In the genomic region with DNA sequence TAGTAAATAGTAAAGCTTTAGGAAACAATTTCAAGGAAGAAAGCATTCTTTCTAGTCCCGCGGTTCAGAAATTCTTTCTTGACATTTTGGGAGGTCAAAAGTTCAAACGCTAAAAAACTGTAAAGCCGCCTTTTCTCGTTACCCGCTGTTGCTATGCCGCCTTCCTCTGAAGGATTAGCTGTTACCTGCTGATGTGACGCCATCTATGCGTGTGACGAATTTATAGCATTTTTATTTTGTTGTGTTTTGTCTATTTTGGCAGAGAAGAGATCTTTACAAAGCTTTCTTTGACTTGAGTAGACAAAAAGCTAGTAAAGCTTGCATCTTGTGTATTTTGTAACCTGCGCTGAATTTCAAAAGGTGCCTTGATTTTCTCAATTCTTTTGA, we compare ENCODE assay signal across 9 cellular contexts.
DNase-seq lines count a peak whose midpoint lies in the region; ATAC-seq and TF ChIP-seq lines count a peak whose summit lies in the region.
"Had no signal": no experiment of that assay in that cellular context is flagged by ENCODE, and none has a peak within 500 bp of the region (broad histone marks: within the 10 kb centered on the region; RNA-seq: fewer than 3 reads in every experiment).

No MANE protein-coding gene starts in this region.

- intact Hi-C loops in CD14-positive monocyte (cut with micrococcal nuclease) (no loop called here), body of pancreas (cut with DNase I) (no loop called here)
- intact Hi-C loops in naive thymus-derived CD4-positive, alpha-beta T cell (cut with micrococcal nuclease): no loop called here

- CTCF ChIA-PET in naive thymus-derived CD4-positive, alpha-beta T cell (lab: Charles Lee): interaction anchor here (0.7 kb wide), 1 partner anchor 76 kb away, joined by 4 read pairs; no protein-coding TSS in a partner anchor

- ATAC-seq in body of pancreas: no peak
- ATAC-seq in naive thymus-derived CD4-positive, alpha-beta T cell: no peak
- no peak for ATAC-seq in GM21786 (IDR thresholded peaks at IDR 0.05; ENCODE audit: unreplicated experiment)

- 23 to 30% methylated on average over 11 of the region's 11 CpGs for WGBS in body of pancreas, 2 donors

- POLR2A ChIA-PET in naive thymus-derived CD4-positive, alpha-beta T cell (lab: Charles Lee): no interaction called here

- H3K27ac Mint-ChIP-seq in CD14-positive monocyte: no peak overlapping the region
- peak overlapping the region in 1 of 9 donors; percentile 42 for H3K27ac Mint-ChIP-seq in naive thymus-derived CD4-positive, alpha-beta T cell

- H3K27me3 Mint-ChIP-seq in CD14-positive monocyte (ENCODE audit: low read depth in 3 of 3): peaks cover 28 to 60% (median 41%) of the 10 kb centered on the region in 3 donors
- peaks cover 59 to 71% (median 67%) of the 10 kb centered on the region in 5 donors for H3K27me3 Mint-ChIP-seq in naive thymus-derived CD4-positive, alpha-beta T cell

- peaks cover 14% of the 10 kb centered on the region for H3K4me1 Mint-ChIP-seq in CD14-positive monocyte
- peaks cover 0 to 18% (median 13%) of the 10 kb centered on the region in 7 donors for H3K4me1 Mint-ChIP-seq in naive thymus-derived CD4-positive, alpha-beta T cell

- TF ChIP-seq POLR2A in body of pancreas (IDR thresholded peaks at IDR 0.05): no peak

- H3K4me3 ChIP-seq in HL-60 (replicated peaks; ENCODE audit: insufficient read depth, low read length): peak overlapping the region; percentile 51; the same call in 1 of the 2 replicates
- H3K4me3 ChIP-seq in body of pancreas: no peak overlapping the region
- no peak overlapping the region for H3K4me3 ChIP-seq in naive thymus-derived CD4-positive, alpha-beta T cell (ENCODE audit: low read length)

- H3K27ac ChIP-seq in HL-60 (replicated peaks) (no peak overlapping the region), body of pancreas (peak overlapping the region in 3 of 4 donors; percentile 76 to 89 (median 83))
- no peak overlapping the region for H3K27ac ChIP-seq in naive thymus-derived CD4-positive, alpha-beta T cell (ENCODE audit: low read depth, low read length)
- H3K27ac ChIP-seq: tibial artery had no signal

- H3K9me3 ChIP-seq in body of pancreas: no peaks in the 10 kb centered on the region
- H3K9me3 ChIP-seq in naive thymus-derived CD4-positive, alpha-beta T cell (ENCODE audit: control insufficient read depth in 2 of 3, low read length in 3 of 3): no peaks in the 10 kb centered on the region

- peaks cover 0 to 2% of the 10 kb centered on the region in 2 donors for H3K36me3 Mint-ChIP-seq in CD14-positive monocyte
- peaks cover 0 to 5% (median 4%) of the 10 kb centered on the region in 5 donors for H3K36me3 Mint-ChIP-seq in naive thymus-derived CD4-positive, alpha-beta T cell

- H3K27me3 ChIP-seq in HL-60 (ENCODE audit: insufficient read depth, poor library complexity, severe bottlenecking) (peaks cover 8% of the 10 kb centered on the region), body of pancreas (no peaks in the 10 kb centered on the region)
- H3K27me3 ChIP-seq in naive thymus-derived CD4-positive, alpha-beta T cell (ENCODE audit: control insufficient read depth in 2 of 2, insufficient read depth in 2 of 2, low read length in 2 of 2): peaks cover 0 to 8% of the 10 kb centered on the region in 2 donors

- H3K36me3 ChIP-seq in body of pancreas (replicated peaks in 1 of 2; ENCODE audit: insufficient read depth in 1 of 2, low read depth in 2 of 2): no peaks in the 10 kb centered on the region
- no peaks in the 10 kb centered on the region for H3K36me3 ChIP-seq in naive thymus-derived CD4-positive, alpha-beta T cell (ENCODE audit: control insufficient read depth in 2 of 3, insufficient read depth in 3 of 3, low read length in 3 of 3)
- H3K36me3 ChIP-seq: tibial artery had no signal

- TF ChIP-seq CTCF in CD14-positive monocyte (IDR thresholded peaks at IDR 0.05) (no peak), HL-60 (IDR thresholded peaks at IDR 0.05; ENCODE audit: insufficient read depth, low read length) (no peak), body of pancreas (IDR thresholded peaks at IDR 0.05) (no peak)

- H3K9me3 Mint-ChIP-seq in CD14-positive monocyte: peaks cover 2 to 12% (median 5%) of the 10 kb centered on the region in 7 donors
- H3K9me3 Mint-ChIP-seq in naive thymus-derived CD4-positive, alpha-beta T cell: peaks cover 3 to 17% (median 7%) of the 10 kb centered on the region in 11 donors

- peak overlapping the region; percentile 69 to 93 for H3K4me3 Mint-ChIP-seq in CD14-positive monocyte
- peak overlapping the region; percentile 65 to 81 (median 76) for H3K4me3 Mint-ChIP-seq in naive thymus-derived CD4-positive, alpha-beta T cell

- H3K4me1 ChIP-seq in body of pancreas: peaks cover 17% of the 10 kb centered on the region
- no peaks in the 10 kb centered on the region for H3K4me1 ChIP-seq in naive thymus-derived CD4-positive, alpha-beta T cell (ENCODE audit: control insufficient read depth in 2 of 2, insufficient read depth in 2 of 2, low read length in 2 of 2)

- DNase-seq in CD14-positive monocyte (ENCODE audit: low spot score) (no peak), HL-60 (ENCODE audit: low read depth in 1 of 2, low spot score in 1 of 2) (peak in 1 of 2 experiments; percentile 17), body of pancreas (no peak), HK-2 (ENCODE audit: unreplicated experiment) (no peak), inferior parietal cortex (ENCODE audit: extremely low spot score) (no peak)
- DNase-seq in naive thymus-derived CD4-positive, alpha-beta T cell: peak in 3 of 9 donors; percentile 7 to 22 (median 14)
- DNase-seq in effector CD8-positive, alpha-beta T cell (lab: John Stamatoyannopoulos, UW): no peak
- DNase-seq: tibial artery had no signal

Comparison
In these comparisons a context has a peak if more than half of its experiments do, and no peak if none do; other contexts are left out.
1. H3K27ac ChIP-seq: peak in body of pancreas (3 of 4); none in HL-60 (single experiment) and naive thymus-derived CD4-positive, alpha-beta T cell (single experiment).